ENCODE assay signal across 8 cellular contexts in genomic region chr11:61587951-61588695, GRCh38. TPM values are rescaled to one million over a fixed set of nuclear protein-coding genes. Genes with fewer than 3 reads are reported as not detected.
DNase-seq lines count a peak whose midpoint lies in the region; ATAC-seq, FAIRE-seq and TF ChIP-seq lines count a peak whose summit lies in the region.

No MANE protein-coding gene starts in this region.

- peaks cover 17% of the 10 kb centered on the region for H3K23me2 ChIP-seq in H9 (ENCODE audit: insufficient read length, low read depth, low read length, poor library complexity, severe bottlenecking)

- peaks cover 75% of the 10 kb centered on the region for H3K27me3 Mint-ChIP-seq in H9 (ENCODE audit: low read depth)

- H3K36me3 Mint-ChIP-seq in H9 (ENCODE audit: insufficient read depth in 1 of 3, low read depth in 3 of 3) = no peaks in the 10 kb centered on the region
- H3K36me3 Mint-ChIP-seq in activated naive CD4-positive, alpha-beta T cell treated with anti-CD3 and anti-CD28 coated beads, Interleukin-2, amount 50 U/mL, for 72 hours = no peaks in the 10 kb centered on the region

- H4K91ac ChIP-seq in H9 (ENCODE audit: insufficient read length, low read depth, low read length) = no peak overlapping the region

- no peak overlapping the region for H3K9ac ChIP-seq in H9 (ENCODE audit: extremely low read depth, insufficient read length, low read length)
- peak overlapping the region; percentile 32 to 75 (median 57) for H3K9ac ChIP-seq in skeletal muscle tissue (ENCODE audit: low read depth in 1 of 3, low read length in 3 of 3)

- H3K79me2 ChIP-seq in H9 (ENCODE audit: insufficient read depth, low read length) = no peaks in the 10 kb centered on the region

- no peaks in the 10 kb centered on the region for H3K36me3 ChIP-seq in skeletal muscle tissue (ENCODE audit: control insufficient read depth in 3 of 3, insufficient read depth in 3 of 3, low read length in 3 of 3)

- no peak overlapping the region for H3K27ac ChIP-seq in H9 (ENCODE audit: insufficient read length, low read depth, low read length)
- H3K27ac ChIP-seq in skeletal muscle tissue (ENCODE audit: low read depth, low read length) = no peak overlapping the region

- H2AFZ ChIP-seq in H9 (ENCODE audit: low read length) = no peak overlapping the region

- no peak overlapping the region for H2AK5ac ChIP-seq in H9 (ENCODE audit: insufficient read length, low read length)

- H3K4me1 ChIP-seq in H9 (ENCODE audit: insufficient read depth, low read length) = no peaks in the 10 kb centered on the region; the same call in 1 of the 2 replicates
- peaks cover 17 to 22% (median 20%) of the 10 kb centered on the region in 3 donors for H3K4me1 ChIP-seq in skeletal muscle tissue (ENCODE audit: control insufficient read depth in 3 of 3, insufficient read depth in 3 of 3, low read length in 3 of 3)

- no peak overlapping the region for H4K5ac ChIP-seq in H9 (ENCODE audit: insufficient read length, low read depth, low read length)

- H2BK15ac ChIP-seq in H9 (ENCODE audit: low read depth, low read length) = no peak overlapping the region

- H3K9me3 ChIP-seq in H9 (ENCODE audit: control insufficient read depth, low read depth, low read length) = no peaks in the 10 kb centered on the region
- no peaks in the 10 kb centered on the region for H3K9me3 ChIP-seq in skeletal muscle tissue (ENCODE audit: control insufficient read depth in 3 of 3, low read length in 3 of 3)

- no peaks in the 10 kb centered on the region for H3K79me1 ChIP-seq in H9 (ENCODE audit: insufficient read depth, low read depth, low read length, poor library complexity, severe bottlenecking)

- H3K9me3 Mint-ChIP-seq in H9 = no peaks in the 10 kb centered on the region; a peak in 1 of 5 replicates
- H3K9me3 Mint-ChIP-seq in activated naive CD4-positive, alpha-beta T cell treated with anti-CD3 and anti-CD28 coated beads, Interleukin-2, amount 50 U/mL, for 72 hours = no peaks in the 10 kb centered on the region

- FAIRE-seq in RCC 7860 (lab: Jason Lieb, UNC) = no peak

- H3K27me3 ChIP-seq in H9 (ENCODE audit: insufficient read depth, low read length) = no peaks in the 10 kb centered on the region
- H3K27me3 ChIP-seq in skeletal muscle tissue (ENCODE audit: control insufficient read depth in 3 of 3, insufficient read depth in 3 of 3, low read length in 3 of 3) = peaks cover 0 to 5% (median 4%) of the 10 kb centered on the region in 3 donors

- H4K20me1 ChIP-seq in H9 (ENCODE audit: control insufficient read depth, insufficient read depth, insufficient read length) = no peaks in the 10 kb centered on the region

- intact Hi-C loops in left ventricle myocardium superior (cut with micrococcal nuclease) = no loop called here

- peak overlapping the region; percentile 58 to 66 (median 60) for H3K4me3 ChIP-seq in skeletal muscle tissue (ENCODE audit: low read length in 3 of 3)

- peak overlapping the region; percentile 25; the same call in 1 of the 2 replicates for H3K14ac ChIP-seq in H9 (ENCODE audit: insufficient read depth, low read length)

- no peak overlapping the region for H2BK120ac ChIP-seq in H9 (ENCODE audit: low read depth, low read length, poor library complexity, severe bottlenecking)

- H4K8ac ChIP-seq in H9 (replicated peaks; ENCODE audit: insufficient read length, low read depth, low read length) = no peak overlapping the region

- H3K27ac Mint-ChIP-seq in H9 = no peak overlapping the region
- H3K27ac Mint-ChIP-seq in activated naive CD4-positive, alpha-beta T cell treated with anti-CD3 and anti-CD28 coated beads, Interleukin-2, amount 50 U/mL, for 72 hours = no peak overlapping the region

- no peak overlapping the region for H2BK20ac ChIP-seq in H9 (ENCODE audit: low read depth, low read length, poor library complexity, severe bottlenecking)

- H3K4ac ChIP-seq in H9 (ENCODE audit: low read depth, low read length) = no peak overlapping the region

- TF ChIP-seq CTCF in H9 (conservative IDR thresholded peaks at IDR 0.05) = peak; percentile 54

- peak overlapping the region; percentile 82 for H3K4me2 ChIP-seq in H9 (ENCODE audit: insufficient read depth, insufficient read length, low read length)

- peak overlapping the region; percentile 55 to 82 for H3K4me3 Mint-ChIP-seq in H9

- no peak overlapping the region for H3K18ac ChIP-seq in H9 (ENCODE audit: insufficient read length, low read depth, low read length)

- H3T11ph ChIP-seq in H9 (ENCODE audit: low read length) = no peak overlapping the region

- peak; percentile 76 to 82 for ATAC-seq in activated naive CD4-positive, alpha-beta T cell treated with anti-CD3 and anti-CD28 coated beads, Interleukin-2, amount 50 U/mL, for 72 hours
- peak; percentile 79 for ATAC-seq in left ventricle myocardium superior

- H2BK12ac ChIP-seq in H9 (ENCODE audit: insufficient read length, low read depth, low read length) = no peak overlapping the region

- peaks cover 25 to 45% of the 10 kb centered on the region in 2 experiments for H3K4me1 Mint-ChIP-seq in H9

- H3K56ac ChIP-seq in H9 (ENCODE audit: insufficient read length, low read depth, low read length) = no peak overlapping the region

- H3K23ac ChIP-seq in H9 (ENCODE audit: insufficient read length, low read depth, low read length) = no peak overlapping the region

- H2BK5ac ChIP-seq in H9 (ENCODE audit: insufficient read length, low read length) = no peak overlapping the region

- no CpG with 5 or more reads among the region's 29 CpGs for WGBS in H9 (ENCODE audit: extremely low coverage, insufficient read length, low lambda C conversion rate)

- peak; percentile 93 for DNase-seq in H9
- DNase-seq in SHP77 treated with DMSO at 0.1 percent for 48 hours (lab: John Stamatoyannopoulos, UW) = peak; percentile 46
- peak in 1 of 2 donors; percentile 76 for DNase-seq in activated naive CD4-positive, alpha-beta T cell treated with anti-CD3 and anti-CD28 coated beads, Interleukin-2, amount 50 U/mL, for 72 hours (ENCODE audit: low spot score in 2 of 2)
- peak; percentile 82 for DNase-seq in left ventricle myocardium superior
- DNase-seq in RCC 7860 (ENCODE audit: low spot score) = no peak
- no peak for DNase-seq in KG1 (lab: John Stamatoyannopoulos, UW)
- DNase-seq in hippocampal formation (lab: John Stamatoyannopoulos, UW) = no peak

RNA-seq across cellular contexts. Expression of gene SYT7, which starts 7.2 kb away (rescaled TPM):
- 7.0 and 8.8 TPM in 2 replicates for total RNA-seq in H9 (2021)
- not detected for total RNA-seq in activated naive CD4-positive, alpha-beta T cell treated with anti-CD3 and anti-CD28 coated beads, Interleukin-2, amount 50 U/mL, for 72 hours
- total RNA-seq in left ventricle myocardium superior = 32.5 TPM
- total RNA-seq in skeletal muscle tissue = 1.6 TPM

Comparison
In these comparisons a context has a peak if more than half of its experiments do, and no peak if none do; other contexts are left out.
1. DNase-seq: peak in H9 (single experiment), SHP77 treated with DMSO at 0.1 percent for 48 hours (single experiment) and left ventricle myocardium superior (single experiment); none in RCC 7860 (single experiment), KG1 (single experiment) and hippocampal formation (0 of 2).